Comparison of ENCODE assay signal across 8 cellular contexts in genomic region chr19:29277107-29277506, GRCh38.
A peak's percentile ranks its signal among the peaks of the same experiment; 100 is the strongest.
DNase-seq lines count a peak whose midpoint lies in the region; ATAC-seq, FAIRE-seq and TF ChIP-seq lines count a peak whose summit lies in the region.

No MANE protein-coding gene starts in this region.

- POLR2A ChIA-PET in naive thymus-derived CD8-positive, alpha-beta T cell (lab: Charles Lee): no interaction called here

- H2AFZ ChIP-seq in H9 (ENCODE audit: low read length): no peak overlapping the region

- peaks cover 8% of the 10 kb centered on the region for H3K27me3 Mint-ChIP-seq in H9 (ENCODE audit: low read depth)
- peaks cover 14% of the 10 kb centered on the region for H3K27me3 Mint-ChIP-seq in activated T-cell treated with anti-CD3 and anti-CD28 coated beads, Interleukin-2, amount 50 U/mL, for 24 hours
- H3K27me3 Mint-ChIP-seq in naive thymus-derived CD8-positive, alpha-beta T cell: peaks cover 6 to 18% (median 10%) of the 10 kb centered on the region in 5 donors

- peak overlapping the region in 1 of 2 experiments; percentile 53; a peak in 1 of 5 replicates for H3K4me3 Mint-ChIP-seq in H9
- H3K4me3 Mint-ChIP-seq in activated T-cell treated with anti-CD3 and anti-CD28 coated beads, Interleukin-2, amount 50 U/mL, for 24 hours: no peak overlapping the region
- peak overlapping the region; percentile 33 to 73 (median 58) for H3K4me3 Mint-ChIP-seq in naive thymus-derived CD8-positive, alpha-beta T cell

- H4K91ac ChIP-seq in H9 (ENCODE audit: insufficient read length, low read depth, low read length): no peak overlapping the region

- TF ChIP-seq CTCF in H9 (conservative IDR thresholded peaks at IDR 0.05): no peak

- no peak overlapping the region for H2BK5ac ChIP-seq in H9 (ENCODE audit: insufficient read length, low read length)

- no peak overlapping the region for H3K56ac ChIP-seq in H9 (ENCODE audit: insufficient read length, low read depth, low read length)

- no peaks in the 10 kb centered on the region for H3K79me2 ChIP-seq in H9 (ENCODE audit: insufficient read depth, low read length)

- no peak overlapping the region for H4K5ac ChIP-seq in H9 (ENCODE audit: insufficient read length, low read depth, low read length)

- no peak overlapping the region for H4K8ac ChIP-seq in H9 (replicated peaks; ENCODE audit: insufficient read length, low read depth, low read length)

- no peaks in the 10 kb centered on the region for H3K79me1 ChIP-seq in H9 (ENCODE audit: insufficient read depth, low read depth, low read length, poor library complexity, severe bottlenecking)

- H2AK5ac ChIP-seq in H9 (ENCODE audit: insufficient read length, low read length): no peak overlapping the region

- H3K4me1 Mint-ChIP-seq in H9: peaks cover 11 to 13% of the 10 kb centered on the region in 2 experiments
- H3K4me1 Mint-ChIP-seq in activated T-cell treated with anti-CD3 and anti-CD28 coated beads, Interleukin-2, amount 50 U/mL, for 24 hours (ENCODE audit: low read depth): peaks cover 10% of the 10 kb centered on the region
- H3K4me1 Mint-ChIP-seq in naive thymus-derived CD8-positive, alpha-beta T cell: peaks cover 6 to 15% (median 11%) of the 10 kb centered on the region in 4 donors

- no peak overlapping the region for H3K9ac ChIP-seq in H9 (ENCODE audit: extremely low read depth, insufficient read length, low read length)

- H3K27me3 ChIP-seq in H9 (ENCODE audit: insufficient read depth, low read length): no peaks in the 10 kb centered on the region

- no peaks in the 10 kb centered on the region for H3K36me3 Mint-ChIP-seq in H9 (ENCODE audit: insufficient read depth in 1 of 3, low read depth in 3 of 3)
- no peaks in the 10 kb centered on the region for H3K36me3 Mint-ChIP-seq in activated T-cell treated with anti-CD3 and anti-CD28 coated beads, Interleukin-2, amount 50 U/mL, for 24 hours (ENCODE audit: low read depth)
- H3K36me3 Mint-ChIP-seq in naive thymus-derived CD8-positive, alpha-beta T cell: peaks cover 0 to 3% (median 0%) of the 10 kb centered on the region in 3 donors

- H2BK120ac ChIP-seq in H9 (ENCODE audit: low read depth, low read length, poor library complexity, severe bottlenecking): no peak overlapping the region

- no CpG with 5 or more reads among the region's 7 CpGs for WGBS in H9 (ENCODE audit: extremely low coverage, insufficient read length, low lambda C conversion rate)

- H3K4me2 ChIP-seq in H9 (ENCODE audit: insufficient read depth, insufficient read length, low read length): no peak overlapping the region

- H3K27ac Mint-ChIP-seq in H9: peak overlapping the region in 1 of 3 experiments; percentile 53; a peak in 2 of 7 replicates
- H3K27ac Mint-ChIP-seq in activated T-cell treated with anti-CD3 and anti-CD28 coated beads, Interleukin-2, amount 50 U/mL, for 24 hours: no peak overlapping the region
- H3K27ac Mint-ChIP-seq in naive thymus-derived CD8-positive, alpha-beta T cell: peak overlapping the region in 9 of 10 donors; percentile 52 to 90 (median 74)

- H3K4me1 ChIP-seq in H9 (ENCODE audit: insufficient read depth, low read length): no peaks in the 10 kb centered on the region; the same call in 1 of the 2 replicates

- peak; percentile 99 to 100 for ATAC-seq in naive thymus-derived CD8-positive, alpha-beta T cell

- no peak for FAIRE-seq in GM12891 (lab: Jason Lieb, UNC)

- no peaks in the 10 kb centered on the region for H3K23me2 ChIP-seq in H9 (ENCODE audit: insufficient read length, low read depth, low read length, poor library complexity, severe bottlenecking)

- no peak overlapping the region for H3K23ac ChIP-seq in H9 (ENCODE audit: insufficient read length, low read depth, low read length)

- H3K4ac ChIP-seq in H9 (ENCODE audit: low read depth, low read length): no peak overlapping the region

- H3K27ac ChIP-seq in H9 (ENCODE audit: insufficient read length, low read depth, low read length): no peak overlapping the region

- H3K18ac ChIP-seq in H9 (ENCODE audit: insufficient read length, low read depth, low read length): no peak overlapping the region

- no peak overlapping the region for H2BK15ac ChIP-seq in H9 (ENCODE audit: low read depth, low read length)

- peak; percentile 56 for DNase-seq in GM12891 (ENCODE audit: insufficient read length, low spot score)
- peak; percentile 82 for DNase-seq in H9
- peak; percentile 72 for DNase-seq in NCI-H1436 (lab: John Stamatoyannopoulos, UW)
- peak; percentile 47 for DNase-seq in activated T-cell treated with anti-CD3 and anti-CD28 coated beads, Interleukin-2, amount 50 U/mL, for 24 hours
- DNase-seq in naive thymus-derived CD8-positive, alpha-beta T cell: peak; percentile 22 to 80 (median 58)
- DNase-seq in NCI-H1694 treated with DMSO at 0.1 percent for 48 hours (lab: John Stamatoyannopoulos, UW): no peak
- DNase-seq in NCI-H2196 treated with DMSO at 0.1 percent for 48 hours (lab: John Stamatoyannopoulos, UW; ENCODE audit: unreplicated experiment): no peak
- DNase-seq in NCI-H345 treated with DMSO at 0.1 percent for 48 hours (lab: John Stamatoyannopoulos, UW; ENCODE audit: unreplicated experiment): no peak

- no peak overlapping the region for H3K14ac ChIP-seq in H9 (ENCODE audit: insufficient read depth, low read length)

- H4K20me1 ChIP-seq in H9 (ENCODE audit: control insufficient read depth, insufficient read depth, insufficient read length): no peaks in the 10 kb centered on the region

- H2BK20ac ChIP-seq in H9 (ENCODE audit: low read depth, low read length, poor library complexity, severe bottlenecking): no peak overlapping the region

- H3K9me3 ChIP-seq in H9 (ENCODE audit: control insufficient read depth, low read depth, low read length): no peaks in the 10 kb centered on the region

- H3T11ph ChIP-seq in H9 (ENCODE audit: low read length): no peak overlapping the region

- no peaks in the 10 kb centered on the region for H3K9me3 Mint-ChIP-seq in H9
- no peaks in the 10 kb centered on the region for H3K9me3 Mint-ChIP-seq in activated T-cell treated with anti-CD3 and anti-CD28 coated beads, Interleukin-2, amount 50 U/mL, for 24 hours
- no peaks in the 10 kb centered on the region for H3K9me3 Mint-ChIP-seq in naive thymus-derived CD8-positive, alpha-beta T cell

- TF ChIP-seq POLR2A in GM12891 (IDR thresholded peaks at IDR 0.05; ENCODE audit: low read depth, low read length): no peak

- H2BK12ac ChIP-seq in H9 (ENCODE audit: insufficient read length, low read depth, low read length): no peak overlapping the region

TF ChIP-seq in GM12891, 5 proteins besides CTCF, POLR2A, EP300 and RAD21:
- TF ChIP-seq SPI1 (IDR thresholded peaks at IDR 0.05; ENCODE audit: low read depth, low read length): peak; percentile 58
- no peak for TF ChIP-seq POU2F2 (IDR thresholded peaks at IDR 0.05; ENCODE audit: low read depth, low read length)

Comparison
In these comparisons a context has a peak if more than half of its experiments do, and no peak if none do; other contexts are left out.
1. DNase-seq: peak in GM12891 (single experiment), H9 (single experiment), NCI-H1436 (single experiment), activated T-cell treated with anti-CD3 and anti-CD28 coated beads, Interleukin-2, amount 50 U/mL, for 24 hours (single experiment) and naive thymus-derived CD8-positive, alpha-beta T cell (10 of 10); none in NCI-H1694 treated with DMSO at 0.1 percent for 48 hours (single experiment), NCI-H2196 treated with DMSO at 0.1 percent for 48 hours (single experiment) and NCI-H345 treated with DMSO at 0.1 percent for 48 hours (single experiment).